In genomic region chr9:91557352-91557751, GRCh38 we compare ENCODE assay signal across 1 cellular context.
TF ChIP-seq lines count a peak whose summit lies in the region.

No MANE protein-coding gene starts in this region.

TF ChIP-seq in IMR-90, 13 proteins besides CTCF, POLR2A, EP300 and RAD21 (continued from another document):
- TF ChIP-seq ELK1 (IDR thresholded peaks at IDR 0.05; ENCODE audit: borderline replicate concordance, low read depth, low read length) (no peak), MAFK (IDR thresholded peaks at IDR 0.05; ENCODE audit: low read depth, low read length) (no peak), FOS (IDR thresholded peaks at IDR 0.05; ENCODE audit: low read depth, low read length) (no peak), SMC3 (IDR thresholded peaks at IDR 0.05; ENCODE audit: low read depth, low read length) (no peak), NFE2L2 (IDR thresholded peaks at IDR 0.05; ENCODE audit: low read depth, low read length) (no peak), RCOR1 (IDR thresholded peaks at IDR 0.05; ENCODE audit: insufficient replicate concordance, low read length) (no peak), MAZ (IDR thresholded peaks at IDR 0.05; ENCODE audit: borderline replicate concordance, low read depth, low read length) (no peak), BHLHE40 (IDR thresholded peaks at IDR 0.05; ENCODE audit: low read depth, low read length) (no peak), MXI1 (IDR thresholded peaks at IDR 0.05; ENCODE audit: borderline replicate concordance, low read depth, low read length) (no peak), CEBPB (IDR thresholded peaks at IDR 0.05; ENCODE audit: low read depth, low read length) (no peak)
